10 cellular contexts compared by ENCODE assay signal in the genomic region with DNA sequence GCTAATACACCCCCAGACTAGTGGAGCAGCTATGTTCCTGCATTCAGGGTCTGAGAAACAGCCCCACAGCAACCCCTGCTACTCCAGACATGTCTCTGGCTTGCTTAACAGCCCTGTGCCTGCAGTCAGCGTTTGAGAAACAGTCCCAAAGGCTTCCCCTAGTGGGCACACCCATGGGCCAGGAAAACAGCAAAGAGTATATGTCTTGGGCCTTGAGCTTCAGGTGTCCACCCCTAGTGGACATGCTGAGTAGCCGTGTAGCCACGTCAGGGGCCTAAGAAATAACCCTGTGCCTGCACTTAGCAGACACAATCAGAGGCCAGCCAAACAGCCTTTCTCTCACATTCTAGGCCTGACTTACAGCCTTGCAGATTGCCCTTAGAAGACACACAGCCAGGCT.
"Had no signal": no experiment of that assay in that cellular context is flagged by ENCODE, and none has a peak within 500 bp of the region (broad histone marks: within the 10 kb centered on the region; RNA-seq: fewer than 3 reads in every experiment).

No MANE protein-coding gene starts in this region.

- H3K4me1 ChIP-seq: heart right ventricle, parathyroid adenoma, thyroid gland had no signal

- H3K27ac ChIP-seq: heart right ventricle, parathyroid adenoma, skin epidermis, thyroid gland had no signal

- H3K79me2 ChIP-seq: parathyroid adenoma had no signal

- ATAC-seq: activated CD4-positive, alpha-beta T cell treated with anti-CD3 and anti-CD28 coated beads for 36 hours; activated CD8-positive, alpha-beta T cell treated with anti-CD3 and anti-CD28 coated beads for 36 hours; heart right ventricle had no signal

- H3K9ac ChIP-seq: parathyroid adenoma had no signal

- H3K27me3 ChIP-seq: heart right ventricle, thyroid gland had no signal

- H3K4me3 ChIP-seq: heart right ventricle, skin epidermis, thyroid gland had no signal

- DNase-seq: activated CD4-positive, alpha-beta T cell treated with anti-CD3 and anti-CD28 coated beads for 36 hours; activated CD8-positive, alpha-beta memory T cell treated with anti-CD3 and anti-CD28 coated beads, Interleukin-2, amount 50 U/mL, for 4 hours; activated CD8-positive, alpha-beta T cell treated with anti-CD3 and anti-CD28 coated beads for 36 hours; activated naive CD8-positive, alpha-beta T cell treated with anti-CD3 and anti-CD28 coated beads, Interleukin-2, amount 10 ng/mL, durations not matched to agents 7 days and 5 days; anterior cingulate cortex; heart right ventricle; midbrain; thyroid gland had no signal

- H3K9me3 ChIP-seq: thyroid gland had no signal

- H2AFZ ChIP-seq: parathyroid adenoma had no signal

- H3K36me3 ChIP-seq: heart right ventricle, thyroid gland had no signal
